Comparison of ENCODE assay signal across 21 cellular contexts in the genomic region with DNA sequence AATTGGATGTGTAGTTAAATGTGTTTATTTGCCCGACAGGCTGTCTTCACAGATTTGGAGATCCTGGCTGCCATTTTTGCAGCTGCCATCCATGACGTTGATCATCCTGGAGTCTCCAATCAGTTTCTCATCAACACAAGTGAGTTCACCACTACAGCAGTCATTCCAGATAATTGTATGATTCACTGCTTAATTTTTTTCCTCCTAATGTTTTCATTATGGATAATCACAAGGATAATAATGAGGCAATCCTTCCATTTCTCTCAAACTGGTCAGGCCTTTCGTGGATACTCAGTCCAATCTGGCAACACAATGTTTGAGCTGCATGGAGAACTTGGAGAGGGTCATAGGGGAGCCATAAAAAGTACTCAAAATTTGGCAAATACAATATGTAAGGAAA.
DNase-seq lines count a peak whose midpoint lies in the region; ATAC-seq, FAIRE-seq and TF ChIP-seq lines count a peak whose summit lies in the region.
"Had no signal": no experiment of that assay in that cellular context is flagged by ENCODE, and none has a peak within 500 bp of the region (broad histone marks: within the 10 kb centered on the region; RNA-seq: fewer than 3 reads in every experiment).

No MANE protein-coding gene starts in this region.

- no peaks in the 10 kb centered on the region for H3K9me2 ChIP-seq in MM.1S (replicated peaks; ENCODE audit: insufficient read depth, low read length)

- peaks cover 19% of the 10 kb centered on the region for H3K36me3 Mint-ChIP-seq in astrocyte (ENCODE audit: low read depth, unreplicated experiment)
- peaks cover 72% of the 10 kb centered on the region for H3K36me3 Mint-ChIP-seq in mesothelial cell of epicardium

- TF ChIP-seq CTCF in astrocyte (IDR thresholded peaks at IDR 0.05; ENCODE audit: insufficient read depth, low read depth, low read length) (no peak), mesothelial cell of epicardium (IDR thresholded peaks at IDR 0.05; ENCODE audit: unreplicated experiment) (no peak), MM.1S (IDR thresholded peaks at IDR 0.05; ENCODE audit: low read length) (no peak)

- no peak overlapping the region for H3K4me2 ChIP-seq in astrocyte (ENCODE audit: low read length)
- H3K4me2 ChIP-seq in MM.1S (ENCODE audit: low read depth, low read length): no peak overlapping the region

- H3K27me3 Mint-ChIP-seq in astrocyte (ENCODE audit: low read depth, unreplicated experiment) (no peaks in the 10 kb centered on the region), mesothelial cell of epicardium (ENCODE audit: low read depth) (no peaks in the 10 kb centered on the region)
- H3K27me3 Mint-ChIP-seq: brain had no signal

- H3K36me3 ChIP-seq in astrocyte (ENCODE audit: insufficient read depth, low read length) (peaks cover 3% of the 10 kb centered on the region), MM.1S (replicated peaks; ENCODE audit: insufficient read depth, low read length) (peaks cover 9% of the 10 kb centered on the region; the same call in 1 of the 2 replicates)

- H4K20me1 ChIP-seq in astrocyte (ENCODE audit: insufficient read depth, low read length) (no peaks in the 10 kb centered on the region), MM.1S (ENCODE audit: insufficient read depth, low read length) (no peaks in the 10 kb centered on the region)

- H2AFZ ChIP-seq in astrocyte (ENCODE audit: low read depth, low read length) (no peak overlapping the region), MM.1S (ENCODE audit: low read length) (no peak overlapping the region)
- H2AFZ ChIP-seq: parathyroid adenoma had no signal

- no peak overlapping the region for H3K9ac ChIP-seq in astrocyte (ENCODE audit: low read length)
- no peak overlapping the region for H3K9ac ChIP-seq in MM.1S (ENCODE audit: low read length)
- H3K9ac ChIP-seq: parathyroid adenoma had no signal

- H3K9me3 ChIP-seq in astrocyte (ENCODE audit: insufficient read depth, low read depth, low read length): no peaks in the 10 kb centered on the region
- no peaks in the 10 kb centered on the region for H3K9me3 ChIP-seq in MM.1S (replicated peaks; ENCODE audit: insufficient read depth, low read length)
- H3K9me3 ChIP-seq: sigmoid colon had no signal

- H3K4me3 Mint-ChIP-seq in astrocyte (ENCODE audit: unreplicated experiment) (no peak overlapping the region), mesothelial cell of epicardium (no peak overlapping the region)
- H3K4me3 Mint-ChIP-seq: brain; T-helper 2 cell treated with Interferon-gamma antibody and Interleukin-4, amounts not matched to agents 5 μg/mL and 100 μg/mL, for 36 hours; WTC11 had no signal

- H3K27ac ChIP-seq in astrocyte (ENCODE audit: low read depth, low read length) (peak overlapping the region; percentile 18), MM.1S (ENCODE audit: low read length) (no peak overlapping the region)
- H3K27ac ChIP-seq: parathyroid adenoma, sigmoid colon had no signal

- H3K9me3 Mint-ChIP-seq in astrocyte (ENCODE audit: unreplicated experiment) (no peaks in the 10 kb centered on the region), mesothelial cell of epicardium (no peaks in the 10 kb centered on the region)
- H3K9me3 Mint-ChIP-seq: brain; T-helper 2 cell treated with Interferon-gamma antibody and Interleukin-4, amounts not matched to agents 5 μg/mL and 100 μg/mL, for 36 hours; WTC11 had no signal

- H3K79me2 ChIP-seq in astrocyte (ENCODE audit: insufficient read depth, low read length): no peaks in the 10 kb centered on the region
- H3K79me2 ChIP-seq in MM.1S (ENCODE audit: low read length): no peaks in the 10 kb centered on the region
- H3K79me2 ChIP-seq: parathyroid adenoma had no signal

- FAIRE-seq in astrocyte (lab: Jason Lieb, UNC): peak; percentile 50
- FAIRE-seq: D721Med had no signal

- peak; percentile 34 for DNase-seq in AG20443 (ENCODE audit: low spot score)
- DNase-seq in GM03348 (ENCODE audit: low spot score): peak; percentile 20
- peak; percentile 60 for DNase-seq in astrocyte (ENCODE audit: low read depth)
- DNase-seq in mesothelial cell of epicardium (ENCODE audit: low spot score in 2 of 2, unreplicated experiment in 2 of 2): no peak
- DNase-seq in SIG-M5 treated with dmso at 0.1 percent for 504 hours (lab: John Stamatoyannopoulos, UW; ENCODE audit: unreplicated experiment): no peak
- no peak for DNase-seq in MM.1S
- DNase-seq: activated naive CD4-positive, alpha-beta T cell treated with Interleukin-2 at 50 U/mL for 16 hours; head of caudate nucleus; NCI-H1092 treated with DMSO at 0.1 percent for 48 hours; NCI-H526 treated with DMSO at 0.1 percent for 48 hours; SIG-M5; sigmoid colon; stimulated activated CD4-positive, alpha-beta T cell treated with anti-CD3 and anti-CD28 coated beads, Interleukin-2, amount 100 ng/mL, for 24 hours had no signal

- no peaks in the 10 kb centered on the region for H3K27me3 ChIP-seq in astrocyte (ENCODE audit: insufficient read depth, low read length)
- no peaks in the 10 kb centered on the region for H3K27me3 ChIP-seq in MM.1S (replicated peaks; ENCODE audit: insufficient read depth, low read length)
- H3K27me3 ChIP-seq: sigmoid colon had no signal

- H3F3A ChIP-seq in MM.1S (ENCODE audit: insufficient read depth, low read length): 0 out of 2 replicates have a peak, but pooled peaks cover 3% of the 10 kb centered on the region

- H3K27ac Mint-ChIP-seq in astrocyte (ENCODE audit: unreplicated experiment): no peak overlapping the region
- H3K27ac Mint-ChIP-seq in mesothelial cell of epicardium: peak overlapping the region; percentile 27
- H3K27ac Mint-ChIP-seq: brain; T-helper 2 cell treated with Interferon-gamma antibody and Interleukin-4, amounts not matched to agents 5 μg/mL and 100 μg/mL, for 36 hours; WTC11 had no signal

- H3K4me1 ChIP-seq in astrocyte (ENCODE audit: insufficient read depth, low read length) (peaks cover 2% of the 10 kb centered on the region), MM.1S (ENCODE audit: low read length) (peaks cover 5% of the 10 kb centered on the region)
- H3K4me1 ChIP-seq: parathyroid adenoma had no signal

- no peak overlapping the region for H3K4me3 ChIP-seq in astrocyte (ENCODE audit: insufficient read depth, low read depth, low read length)
- no peak overlapping the region for H3K4me3 ChIP-seq in MM.1S (ENCODE audit: low read length)
- H3K4me3 ChIP-seq: sigmoid colon had no signal

- ATAC-seq in GM19324 (IDR thresholded peaks at IDR 0.05; ENCODE audit: low FRiP score, unreplicated experiment) (no peak), HG02884 (IDR thresholded peaks at IDR 0.05; ENCODE audit: unreplicated experiment) (no peak)
- ATAC-seq: PC-3, WTC11 had no signal

- H3K4me1 Mint-ChIP-seq in astrocyte (ENCODE audit: low read depth, unreplicated experiment) (peaks cover 9% of the 10 kb centered on the region), mesothelial cell of epicardium (peaks cover 14% of the 10 kb centered on the region)
- H3K4me1 Mint-ChIP-seq: WTC11 had no signal

Comparison
In these comparisons a context has a peak if more than half of its experiments do, and no peak if none do; other contexts are left out.
1. DNase-seq: peak in AG20443 (single experiment), GM03348 (single experiment) and astrocyte (single experiment); none in mesothelial cell of epicardium (0 of 2), SIG-M5 treated with dmso at 0.1 percent for 504 hours (single experiment) and MM.1S (single experiment).